15 cellular contexts compared by ENCODE assay signal in genomic region chrX:21741869-21742701, GRCh38. TPM values are rescaled to one million over a fixed set of nuclear protein-coding genes. Genes with fewer than 3 reads are reported as not detected.
A peak's percentile ranks its signal among the peaks of the same experiment; 100 is the strongest.
DNase-seq lines count a peak whose midpoint lies in the region; ATAC-seq and TF ChIP-seq lines count a peak whose summit lies in the region.
"Had no signal": no experiment of that assay in that cellular context is flagged by ENCODE, and none has a peak within 500 bp of the region (broad histone marks: within the 10 kb centered on the region; RNA-seq: fewer than 3 reads in every experiment).

No MANE protein-coding gene starts in this region.

- no peaks in the 10 kb centered on the region for H3K4me1 ChIP-seq in tibial artery
- H3K4me1 ChIP-seq: parathyroid adenoma had no signal

- H3K27ac ChIP-seq in tibial artery: no peak overlapping the region
- H3K27ac ChIP-seq: esophagus squamous epithelium, parathyroid adenoma, SK-N-MC had no signal

- H3K27ac Mint-ChIP-seq in type B pancreatic cell: no peak overlapping the region
- H3K27ac Mint-ChIP-seq: activated naive CD8-positive, alpha-beta T cell treated with anti-CD3 and anti-CD28 coated beads for 36 hours; stimulated activated effector memory CD8-positive, alpha-beta T cell treated with anti-CD3 and anti-CD28 coated beads, Interleukin-12 subunit alpha, Interleukin-12 subunit beta, amount 100 ng/mL, for 72 hours had no signal

- H3K36me3 Mint-ChIP-seq in type B pancreatic cell: no peaks in the 10 kb centered on the region
- H3K36me3 Mint-ChIP-seq: activated naive CD8-positive, alpha-beta T cell treated with anti-CD3 and anti-CD28 coated beads for 36 hours; stimulated activated effector memory CD8-positive, alpha-beta T cell treated with anti-CD3 and anti-CD28 coated beads, Interleukin-12 subunit alpha, Interleukin-12 subunit beta, amount 100 ng/mL, for 72 hours had no signal

- peaks cover 4% of the 10 kb centered on the region for H3K27me3 Mint-ChIP-seq in type B pancreatic cell
- H3K27me3 Mint-ChIP-seq: activated naive CD8-positive, alpha-beta T cell treated with anti-CD3 and anti-CD28 coated beads for 36 hours had no signal

- no peaks in the 10 kb centered on the region for H3K9me3 Mint-ChIP-seq in type B pancreatic cell
- H3K9me3 Mint-ChIP-seq: activated naive CD8-positive, alpha-beta T cell treated with anti-CD3 and anti-CD28 coated beads for 36 hours; stimulated activated effector memory CD8-positive, alpha-beta T cell treated with anti-CD3 and anti-CD28 coated beads, Interleukin-12 subunit alpha, Interleukin-12 subunit beta, amount 100 ng/mL, for 72 hours had no signal

- TF ChIP-seq CTCF in type B pancreatic cell (conservative IDR thresholded peaks at IDR 0.05) (no peak), tibial artery (IDR thresholded peaks at IDR 0.05) (no peak)

- H3K4me3 Mint-ChIP-seq in type B pancreatic cell: peak overlapping the region; percentile 17
- H3K4me3 Mint-ChIP-seq: activated naive CD8-positive, alpha-beta T cell treated with anti-CD3 and anti-CD28 coated beads for 36 hours; stimulated activated effector memory CD8-positive, alpha-beta T cell treated with anti-CD3 and anti-CD28 coated beads, Interleukin-12 subunit alpha, Interleukin-12 subunit beta, amount 100 ng/mL, for 72 hours had no signal

- intact Hi-C loops in Right ventricle myocardium superior (cut with DNase I): no loop called here
- intact Hi-C loops in cardiac septum (cut with DNase I): loop anchor here (10.0 kb wide), 1 partner anchor 1217 kb away; no protein-coding TSS in a partner anchor
- intact Hi-C loops in left cardiac atrium (cut with DNase I): no loop called here
- intact Hi-C loops in tibial artery (cut with DNase I; ENCODE audit: low total_unique reads): no loop called here

- no peak for DNase-seq in Right ventricle myocardium superior
- DNase-seq in cardiac septum (ENCODE audit: low spot score): no peak
- DNase-seq in NCI-H524 (lab: John Stamatoyannopoulos, UW): peak; percentile 92 to 97
- DNase-seq in left cardiac atrium: no peak
- no peak for DNase-seq in type B pancreatic cell (ENCODE audit: extremely low spot score, unreplicated experiment)
- DNase-seq in GOT3 (lab: John Stamatoyannopoulos, UW): no peak
- DNase-seq in tibial artery: no peak
- DNase-seq: activated naive CD8-positive, alpha-beta T cell treated with anti-CD3 and anti-CD28 coated beads for 36 hours; esophagus squamous epithelium; H7; stimulated activated CD4-positive, alpha-beta T cell treated with anti-CD3 and anti-CD28 coated beads, Interleukin-4, amount 100 ng/mL, for 1 hour had no signal

- ATAC-seq in Right ventricle myocardium superior (ENCODE audit: poor library complexity) (peak; percentile 53), left cardiac atrium (peak; percentile 10 to 38), GM19397 (IDR thresholded peaks at IDR 0.05; ENCODE audit: unreplicated experiment) (no peak)
- ATAC-seq: stimulated activated effector memory CD8-positive, alpha-beta T cell treated with anti-CD3 and anti-CD28 coated beads, Interleukin-12 subunit alpha, Interleukin-12 subunit beta, amount 100 ng/mL, for 72 hours had no signal

- H3K36me3 ChIP-seq in tibial artery: no peaks in the 10 kb centered on the region
- H3K36me3 ChIP-seq: esophagus squamous epithelium had no signal

- no peaks in the 10 kb centered on the region for H3K9me3 ChIP-seq in tibial artery
- H3K9me3 ChIP-seq: esophagus squamous epithelium had no signal

- no peak overlapping the region for H3K4me3 ChIP-seq in tibial artery
- H3K4me3 ChIP-seq: esophagus squamous epithelium, SK-N-MC had no signal

- peaks cover 27% of the 10 kb centered on the region for H3K4me1 Mint-ChIP-seq in type B pancreatic cell (ENCODE audit: unreplicated experiment)
- H3K4me1 Mint-ChIP-seq: activated naive CD8-positive, alpha-beta T cell treated with anti-CD3 and anti-CD28 coated beads for 36 hours; stimulated activated effector memory CD8-positive, alpha-beta T cell treated with anti-CD3 and anti-CD28 coated beads, Interleukin-12 subunit alpha, Interleukin-12 subunit beta, amount 100 ng/mL, for 72 hours had no signal

- no peaks in the 10 kb centered on the region for H3K27me3 ChIP-seq in tibial artery

RNA-seq across cellular contexts. Expression of gene SMPX, which starts 15.8 kb away (rescaled TPM):
- total RNA-seq in Right ventricle myocardium superior (569 TPM), cardiac septum (732 TPM), left cardiac atrium (100 to 1,000 TPM; 372 to 401 TPM), type B pancreatic cell (ENCODE audit: low replicate concordance) (0.95 and 2.8 TPM in 2 replicates)
- total RNA-seq: activated naive CD8-positive, alpha-beta T cell treated with anti-CD3 and anti-CD28 coated beads for 36 hours; esophagus squamous epithelium had no signal

Comparison
In these comparisons a context has a peak if more than half of its experiments do, and no peak if none do; other contexts are left out.
1. DNase-seq: peak in NCI-H524 (2 of 2); none in Right ventricle myocardium superior (single experiment), cardiac septum (single experiment), left cardiac atrium (single experiment), type B pancreatic cell (single experiment), GOT3 (single experiment) and tibial artery (0 of 2).
2. RNA of gene SMPX, which starts 15.8 kb away (total RNA-seq): 732 TPM in cardiac septum (single experiment), 569 TPM in Right ventricle myocardium superior (single experiment) and 372 to 401 TPM in left cardiac atrium; 0.95 to 2.8 TPM in type B pancreatic cell; every median in the first group is over 10 times any median in the second.